9 cellular contexts compared by ENCODE assay signal in the genomic region with DNA sequence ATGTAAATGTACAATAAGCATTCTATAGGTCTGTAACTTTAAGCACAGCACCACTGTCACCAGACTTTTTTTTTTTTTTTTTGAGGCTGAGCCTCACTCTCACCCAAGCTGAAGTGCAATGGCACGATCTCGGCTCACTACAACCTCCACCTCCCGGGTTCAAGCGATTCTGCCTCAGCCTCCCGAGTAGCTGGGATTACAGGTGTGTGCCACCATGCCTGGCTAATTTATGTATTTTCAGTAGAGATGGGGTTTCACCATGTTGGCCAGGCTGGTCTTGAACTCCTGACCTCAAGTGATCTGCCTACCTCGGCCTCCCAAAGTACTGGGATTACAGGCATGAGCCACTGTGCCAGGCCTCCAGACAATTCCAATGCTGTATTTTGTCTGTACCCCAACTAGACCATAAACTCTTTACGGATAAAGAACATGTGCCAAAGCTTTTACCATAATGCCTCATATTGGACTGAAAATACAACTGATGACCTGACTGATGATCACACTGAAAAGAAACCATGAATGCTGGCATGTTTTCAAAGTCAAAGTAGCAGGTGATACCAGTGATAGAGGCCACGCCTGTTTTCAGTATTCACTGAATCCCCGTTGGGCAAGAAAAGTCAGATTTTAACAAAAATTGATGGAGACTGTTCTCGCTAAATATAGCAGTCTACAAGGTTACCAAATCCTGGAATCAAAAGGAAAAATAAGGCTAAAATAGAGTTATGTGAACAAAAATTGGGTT. TPM values are rescaled to one million over a fixed set of nuclear protein-coding genes. Genes with fewer than 3 reads are reported as not detected.
DNase-seq lines count a peak whose midpoint lies in the region; FAIRE-seq and TF ChIP-seq lines count a peak whose summit lies in the region.
"Not testable (repeated sequence)": the region's sequence is repeated elsewhere in the genome, so short reads cannot be mapped to it uniquely, and the experiment has no call there.
"Had no signal": no experiment of that assay in that cellular context is flagged by ENCODE, and none has a peak within 500 bp of the region (broad histone marks: within the 10 kb centered on the region; RNA-seq: fewer than 3 reads in every experiment).

No MANE protein-coding gene starts in this region.

- intact Hi-C loops in Calu3 (cut with micrococcal nuclease; ENCODE audit: unreplicated experiment) = loop anchor here (2.0 kb wide), 1 partner anchor 15 kb away; no protein-coding TSS in a partner anchor
- intact Hi-C loops in adrenal gland (cut with DNase I); kidney (cut with DNase I); thyroid gland (cut with DNase I): not testable (repeated sequence)
- intact Hi-C loops in endothelial cell of umbilical vein (cut with micrococcal nuclease) = loop anchor here (2.0 kb wide), 1 partner anchor 341 kb away; the partner anchor contains the start of gene PRMT5

- not testable (repeated sequence) for H3K27me3 ChIP-seq in KMS-11 (ENCODE audit: insufficient read depth, low read depth); adrenal gland; endothelial cell of umbilical vein (ENCODE audit: control insufficient read depth in 2 of 2, insufficient read depth in 2 of 2, low read length in 2 of 2); thyroid gland

- H3K4me1 ChIP-seq in KMS-11 (ENCODE audit: low read depth, poor library complexity, severe bottlenecking) (peaks cover 73% of the 10 kb centered on the region), adrenal gland (replicated peaks in 1 of 2) (peaks cover 22 to 56% of the 10 kb centered on the region in 2 donors), endothelial cell of umbilical vein (ENCODE audit: control insufficient read depth, extremely low read depth, insufficient read depth, low read length) (peaks cover 23% of the 10 kb centered on the region), kidney (ENCODE audit: control insufficient read depth in 1 of 2, insufficient read depth in 1 of 2, low read depth in 1 of 2, low read length in 2 of 2) (peaks cover 11 to 16% of the 10 kb centered on the region in 2 donors), thyroid gland (peaks cover 55 to 56% of the 10 kb centered on the region in 2 donors)

- not testable (repeated sequence) for FAIRE-seq in endothelial cell of umbilical vein (lab: Jason Lieb, UNC); kidney (lab: Jason Lieb, UNC)

- TF ChIP-seq POLR2A in adrenal gland (IDR thresholded peaks at IDR 0.05); endothelial cell of umbilical vein (IDR thresholded peaks at IDR 0.05; ENCODE audit: low read depth, low read length); thyroid gland (IDR thresholded peaks at IDR 0.05): not testable (repeated sequence)

- peak overlapping the region; percentile 94 for H3K27ac ChIP-seq in KMS-11
- H3K27ac ChIP-seq in adrenal gland = peak overlapping the region in 3 of 5 donors; percentile 76 to 93 (median 93)
- H3K27ac ChIP-seq in endothelial cell of umbilical vein (ENCODE audit: insufficient read depth, low read depth, low read length) = peak overlapping the region; percentile 84
- not testable (repeated sequence) for H3K27ac ChIP-seq in kidney (ENCODE audit: low read depth in 2 of 2, low read length in 2 of 2)
- peak overlapping the region in 2 of 3 donors; percentile 89 to 91 for H3K27ac ChIP-seq in thyroid gland

- H3K4me2 ChIP-seq in KMS-11 = peak overlapping the region; percentile 52
- peak overlapping the region; percentile 94 for H3K4me2 ChIP-seq in endothelial cell of umbilical vein (ENCODE audit: insufficient read depth, low read length)

- H3K36me3 ChIP-seq in KMS-11 (ENCODE audit: insufficient read depth); adrenal gland (replicated peaks in 1 of 2); endothelial cell of umbilical vein (ENCODE audit: control insufficient read depth in 2 of 2, extremely low read depth in 1 of 2, insufficient read depth in 2 of 2, low read length in 2 of 2); kidney (ENCODE audit: control insufficient read depth in 1 of 2, insufficient read depth in 2 of 2, low read length in 2 of 2); thyroid gland: not testable (repeated sequence)

- not testable (repeated sequence) for H3K27me3 Mint-ChIP-seq in Calu3 (ENCODE audit: unreplicated experiment); T-helper 2 cell treated with Interferon-gamma antibody and Interleukin-4, amounts not matched to agents 5 μg/mL and 100 μg/mL, for 36 hours (ENCODE audit: low read depth)
- H3K27me3 Mint-ChIP-seq in osteocyte (ENCODE audit: unreplicated experiment) = peaks cover 11% of the 10 kb centered on the region

- H3K9ac ChIP-seq in KMS-11 (peak overlapping the region; percentile 57), endothelial cell of umbilical vein (replicated peaks; ENCODE audit: extremely low read depth, insufficient read depth, low read length) (peak overlapping the region; percentile 97), kidney (ENCODE audit: low read length in 2 of 2) (peak overlapping the region; percentile 92 to 94)

- dilution Hi-C loops in endothelial cell of umbilical vein (cut with MboI; ENCODE audit: extremely low pct_ligation_motif_present, low sequenced_read_pairs) = not testable (repeated sequence)

- WGBS in adrenal gland, 4 donors = 76 to 79% (median 77%) methylated on average over 10 of the region's 10 CpGs
- 80 to 85% methylated on average over 10 of the region's 10 CpGs for WGBS in thyroid gland, 2 donors

- TF ChIP-seq CTCF in Calu3 (IDR thresholded peaks at IDR 0.05; ENCODE audit: unreplicated experiment); KMS-11 (conservative IDR thresholded peaks at IDR 0.05; ENCODE audit: low read depth, low read length); adrenal gland (IDR thresholded peaks at IDR 0.05); endothelial cell of umbilical vein (IDR thresholded peaks at IDR 0.05; ENCODE audit: extremely low read depth in 1 of 2, insufficient read depth in 1 of 2, low read depth in 1 of 2, low read length in 2 of 2); kidney (IDR thresholded peaks at IDR 0.05; ENCODE audit: borderline replicate concordance, extremely low read depth, insufficient read depth); osteocyte (IDR thresholded peaks at IDR 0.05); thyroid gland (IDR thresholded peaks at IDR 0.05): not testable (repeated sequence)

- POLR2A ChIA-PET in endothelial cell of umbilical vein (lab: Charles Lee) = interaction anchor here (0.6 kb wide), 1 partner anchor 324 kb away, joined by 3 read pairs; no protein-coding TSS in a partner anchor

- not testable (repeated sequence) for H3K9me1 ChIP-seq in endothelial cell of umbilical vein (replicated peaks; ENCODE audit: control insufficient read depth, extremely low read depth, insufficient read depth, low read length)

- H3K36me3 Mint-ChIP-seq in Calu3 (ENCODE audit: insufficient read depth, unreplicated experiment) (peaks cover 31% of the 10 kb centered on the region), osteocyte (ENCODE audit: unreplicated experiment) (peaks cover 12% of the 10 kb centered on the region)
- peaks cover 34% of the 10 kb centered on the region for H3K36me3 Mint-ChIP-seq in T-helper 2 cell treated with Interferon-gamma antibody and Interleukin-4, amounts not matched to agents 5 μg/mL and 100 μg/mL, for 36 hours (ENCODE audit: low read depth)

- CTCF ChIA-PET in Calu3 (lab: Charles Lee) (interaction anchor here (0.6 to 0.7 kb wide), 2 partner anchors 14 to 15 kb away, joined by 3 read pairs; no protein-coding TSS in a partner anchor), endothelial cell of umbilical vein (lab: Charles Lee) (interaction anchor here (1.0 to 8.5 kb wide), 3 partner anchors 11 to 65 kb away, joined by 4 to 102 read pairs (median 42); partner anchors contain the start of gene ABHD4)

- H3K4me1 Mint-ChIP-seq in Calu3 (ENCODE audit: low read depth, unreplicated experiment) = peaks cover 20% of the 10 kb centered on the region
- H3K4me1 Mint-ChIP-seq in T-helper 2 cell treated with Interferon-gamma antibody and Interleukin-4, amounts not matched to agents 5 μg/mL and 100 μg/mL, for 36 hours (ENCODE audit: low read depth) = peaks cover 58% of the 10 kb centered on the region
- H3K4me1 Mint-ChIP-seq in osteocyte (ENCODE audit: unreplicated experiment) = peaks cover 53% of the 10 kb centered on the region

- H3K27ac Mint-ChIP-seq in Calu3 (ENCODE audit: unreplicated experiment) (peak overlapping the region; percentile 93), osteocyte (ENCODE audit: unreplicated experiment) (peak overlapping the region; percentile 100)
- H3K27ac Mint-ChIP-seq in T-helper 2 cell treated with Interferon-gamma antibody and Interleukin-4, amounts not matched to agents 5 μg/mL and 100 μg/mL, for 36 hours = peak overlapping the region; percentile 100

- not testable (repeated sequence) for H3K4me3 ChIP-seq in KMS-11 (IDR thresholded peaks at IDR 0.05; ENCODE audit: insufficient read depth, low read depth, low read length)
- H3K4me3 ChIP-seq in adrenal gland = peak overlapping the region in 2 of 4 donors; percentile 77 to 89
- H3K4me3 ChIP-seq in endothelial cell of umbilical vein (replicated peaks in 1 of 3; ENCODE audit: insufficient read depth in 1 of 3, low read depth in 1 of 3, low read length in 3 of 3) = peak overlapping the region; percentile 70 to 99 (median 92)
- peak overlapping the region; percentile 83 to 99 for H3K4me3 ChIP-seq in kidney (ENCODE audit: low read length in 2 of 2)
- peak overlapping the region in 1 of 3 donors; percentile 52 for H3K4me3 ChIP-seq in thyroid gland (replicated peaks in 1 of 3)

- H3K9me3 Mint-ChIP-seq in Calu3 (ENCODE audit: low read depth, unreplicated experiment); T-helper 2 cell treated with Interferon-gamma antibody and Interleukin-4, amounts not matched to agents 5 μg/mL and 100 μg/mL, for 36 hours; osteocyte (ENCODE audit: unreplicated experiment): not testable (repeated sequence)

- not testable (repeated sequence) for DNase-seq in Calu3; T-helper 2 cell treated with Interferon-gamma antibody and Interleukin-4, amounts not matched to agents 5 μg/mL and 100 μg/mL, for 36 hours (ENCODE audit: low spot score); adrenal gland; endothelial cell of umbilical vein (ENCODE audit: low read depth, low spot score); kidney; osteocyte (ENCODE audit: extremely low spot score, unreplicated experiment); thyroid gland

- not testable (repeated sequence) for H3K9me3 ChIP-seq in adrenal gland (replicated peaks in 1 of 3); endothelial cell of umbilical vein (replicated peaks; ENCODE audit: control insufficient read depth, insufficient read depth, low read length); kidney (ENCODE audit: control insufficient read depth in 1 of 2, low read length in 2 of 2); thyroid gland

- H2AFZ ChIP-seq in KMS-11 (ENCODE audit: low read depth); endothelial cell of umbilical vein (ENCODE audit: low read depth, low read length): not testable (repeated sequence)

- H3K4me3 Mint-ChIP-seq in Calu3 (ENCODE audit: low read depth, unreplicated experiment) = peak overlapping the region; percentile 87
- H3K4me3 Mint-ChIP-seq in T-helper 2 cell treated with Interferon-gamma antibody and Interleukin-4, amounts not matched to agents 5 μg/mL and 100 μg/mL, for 36 hours = peak overlapping the region; percentile 99
- peak overlapping the region; percentile 97 for H3K4me3 Mint-ChIP-seq in osteocyte (ENCODE audit: unreplicated experiment)

- not testable (repeated sequence) for BruUV-seq in Calu3 (replicated peaks; lab: Mats Ljungman, UMichigan); endothelial cell of umbilical vein (replicated peaks; lab: Mats Ljungman, UMichigan)

- H3K79me2 ChIP-seq in KMS-11 (ENCODE audit: insufficient read depth, low read depth) (peaks cover 47% of the 10 kb centered on the region), endothelial cell of umbilical vein (ENCODE audit: control insufficient read depth, insufficient read depth, low read length) (peaks cover 60% of the 10 kb centered on the region)

- H4K20me1 ChIP-seq in KMS-11 (ENCODE audit: insufficient read depth); endothelial cell of umbilical vein (replicated peaks; ENCODE audit: control insufficient read depth, extremely low read depth, insufficient read depth, low read length): not testable (repeated sequence)

RNA-seq across cellular contexts. Expression of gene DAD1, which starts 1.2 kb away (rescaled TPM):
- total RNA-seq in Calu3 (2022) (196 and 197 TPM in 2 replicates), adrenal gland (100 to 1,000 TPM; 203 to 382 (median 291) TPM), endothelial cell of umbilical vein (299 and 304 TPM in 2 replicates), kidney (205 TPM), osteocyte (220 and 223 TPM in 2 replicates), thyroid gland (100 to 1,000 TPM; 235 to 430 (median 335) TPM)
- polyA plus RNA-seq in adrenal gland (100 to 1,000 TPM in 2 of 3 donors, 10 to 100 TPM in 1; 91.8 to 537 (median 190) TPM), endothelial cell of umbilical vein (1,220 and 1,227 TPM in 2 replicates), kidney (ENCODE audit: insufficient read depth, low read depth, low replicate concordance) (523 TPM)
- 702 and 733 TPM in 2 replicates for polyA plus RNA-seq in endothelial cell of umbilical vein (2011; cell fraction: cytosol; rRNA removed)
- polyA plus RNA-seq in endothelial cell of umbilical vein (2011; cell fraction: nucleus; rRNA removed) = 214 and 235 TPM in 2 replicates
- 355 and 418 TPM in 2 replicates for polyA plus RNA-seq in endothelial cell of umbilical vein (2012)
- 446 and 484 TPM in 2 replicates for polyA minus RNA-seq in endothelial cell of umbilical vein
- 77.6 TPM for polyA minus RNA-seq in endothelial cell of umbilical vein (2011; cell fraction: cytosol; rRNA and poly(A)+ RNA removed)
- polyA minus RNA-seq in endothelial cell of umbilical vein (2011; cell fraction: nucleus; rRNA and poly(A)+ RNA removed) = 62.2 and 65.6 TPM in 2 replicates

RNA-seq across cellular contexts. Expression of gene ABHD4, which starts 10.3 kb away (rescaled TPM):
- total RNA-seq in Calu3 (2022) (11.2 and 11.6 TPM in 2 replicates), adrenal gland (10 to 100 TPM; 21.4 to 93.4 (median 48.8) TPM), endothelial cell of umbilical vein (22.4 and 34.8 TPM in 2 replicates), kidney (34.1 TPM), osteocyte (74.1 and 87.3 TPM in 2 replicates), thyroid gland (10 to 100 TPM; 31.5 to 66.4 (median 53.7) TPM)
- polyA plus RNA-seq in adrenal gland (10 to 100 TPM; 23.3 to 44.5 (median 41.8) TPM), endothelial cell of umbilical vein (45.5 and 50.7 TPM in 2 replicates), kidney (ENCODE audit: insufficient read depth, low read depth, low replicate concordance) (45.2 TPM)
- 38.4 and 40.3 TPM in 2 replicates for polyA plus RNA-seq in endothelial cell of umbilical vein (2011; cell fraction: cytosol; rRNA removed)
- polyA plus RNA-seq in endothelial cell of umbilical vein (2011; cell fraction: nucleus; rRNA removed) = 29.8 and 32.5 TPM in 2 replicates
- polyA plus RNA-seq in endothelial cell of umbilical vein (2012) = 19.0 and 22.3 TPM in 2 replicates
- polyA minus RNA-seq in endothelial cell of umbilical vein = 37.4 and 42.0 TPM in 2 replicates
- polyA minus RNA-seq in endothelial cell of umbilical vein (2011; cell fraction: cytosol; rRNA and poly(A)+ RNA removed) = 13.6 TPM
- 22.1 and 23.2 TPM in 2 replicates for polyA minus RNA-seq in endothelial cell of umbilical vein (2011; cell fraction: nucleus; rRNA and poly(A)+ RNA removed)

RNA-seq across cellular contexts. Expression of gene OR6J1, which starts 56.3 kb away (rescaled TPM):
- total RNA-seq in Calu3 (2022) (not detected in 2 replicates), adrenal gland (not detected), endothelial cell of umbilical vein (not detected in 2 replicates), kidney (not detected), osteocyte (not detected in 2 replicates), thyroid gland (not detected)
- polyA plus RNA-seq in adrenal gland (not detected), endothelial cell of umbilical vein (not detected in 2 replicates), kidney (ENCODE audit: insufficient read depth, low read depth, low replicate concordance) (not detected)
- not detected in 2 replicates for polyA plus RNA-seq in endothelial cell of umbilical vein (2011; cell fraction: cytosol; rRNA removed)
- not detected in 2 replicates for polyA plus RNA-seq in endothelial cell of umbilical vein (2011; cell fraction: nucleus; rRNA removed)
- not detected in 2 replicates for polyA plus RNA-seq in endothelial cell of umbilical vein (2012)
- 0.10 TPM in 1 of 2 replicates, not detected in the other for polyA minus RNA-seq in endothelial cell of umbilical vein
- polyA minus RNA-seq in endothelial cell of umbilical vein (2011; cell fraction: cytosol; rRNA and poly(A)+ RNA removed) = not detected
- polyA minus RNA-seq in endothelial cell of umbilical vein (2011; cell fraction: nucleus; rRNA and poly(A)+ RNA removed) = not detected in 2 replicates
- total RNA-seq: sciatic nerve had no signal
